ENCODE assay signal across 1 cellular context in the genomic region with DNA sequence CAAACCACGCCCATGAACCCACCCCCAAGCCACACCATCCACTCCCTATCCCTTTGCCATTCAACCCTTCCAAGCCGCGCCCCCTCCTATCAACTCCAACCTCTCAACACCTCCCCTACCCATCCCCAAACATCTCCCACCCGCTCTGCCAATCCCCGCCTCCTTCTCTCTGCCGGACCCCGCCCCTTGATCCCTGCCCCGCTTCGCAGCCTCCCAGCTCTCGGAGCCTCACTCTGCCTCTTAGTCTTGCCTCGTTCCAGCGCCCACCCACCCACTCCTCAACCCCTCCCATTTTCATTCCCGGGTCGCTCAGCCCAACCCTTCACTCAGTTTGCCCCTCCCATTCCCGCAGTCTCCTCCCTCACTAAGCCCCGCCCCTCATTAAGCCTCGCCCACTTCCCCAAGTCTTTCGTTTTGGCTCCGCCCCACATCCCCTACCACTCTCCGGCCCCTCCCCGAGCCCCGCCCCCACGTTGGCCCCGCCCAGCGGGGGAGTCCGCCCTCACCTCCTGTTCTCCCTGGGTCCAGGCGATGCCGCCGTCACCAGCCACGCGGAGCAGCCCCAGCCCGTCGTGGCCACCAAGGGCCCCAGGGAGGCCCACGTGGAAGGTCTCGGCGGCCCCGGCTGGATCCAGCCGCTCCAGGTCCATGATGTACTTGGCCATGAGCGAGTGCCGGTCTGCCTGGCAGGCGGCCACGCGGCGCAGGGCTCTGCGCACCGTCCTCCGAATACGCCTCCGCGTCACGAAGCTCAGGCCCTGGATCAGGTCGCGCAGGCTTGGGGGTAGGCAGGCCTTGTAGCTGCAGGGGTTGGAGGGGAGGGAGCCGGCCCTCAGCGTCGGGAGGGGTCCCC.
TF ChIP-seq lines count a peak whose summit lies in the region.

No MANE protein-coding gene starts in this region.

TF ChIP-seq in GM12878, 131 proteins besides CTCF, POLR2A, EP300 and RAD21:
- TF ChIP-seq HDAC2 (IDR thresholded peaks at IDR 0.05): no peak
- TF ChIP-seq, protein P1, sequence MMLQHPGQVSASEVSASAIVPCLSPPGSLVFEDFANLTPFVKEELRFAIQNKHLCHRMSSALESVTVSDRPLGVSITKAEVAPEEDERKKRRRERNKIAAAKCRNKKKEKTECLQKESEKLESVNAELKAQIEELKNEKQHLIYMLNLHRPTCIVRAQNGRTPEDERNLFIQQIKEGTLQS (IDR thresholded peaks at IDR 0.05; ENCODE audit: borderline replicate concordance, extremely low read depth, low read depth, low read length): no peak
- no peak for TF ChIP-seq MXI1 (IDR thresholded peaks at IDR 0.05; ENCODE audit: low read depth, low read length)
- TF ChIP-seq WRNIP1 (IDR thresholded peaks at IDR 0.05; ENCODE audit: borderline replicate concordance, low read depth, low read length): no peak
